ENCODE assay signal across 9 cellular contexts in genomic region chr10:59907537-59907917, GRCh38. TPM values are rescaled to one million over a fixed set of nuclear protein-coding genes. Genes with fewer than 3 reads are reported as not detected.
DNase-seq lines count a peak whose midpoint lies in the region; ATAC-seq, FAIRE-seq and TF ChIP-seq lines count a peak whose summit lies in the region.
"Had no signal": no experiment of that assay in that cellular context is flagged by ENCODE, and none has a peak within 500 bp of the region (broad histone marks: within the 10 kb centered on the region; RNA-seq: fewer than 3 reads in every experiment).

No MANE protein-coding gene starts in this region.

- H3K79me2 ChIP-seq in DND-41 (ENCODE audit: insufficient read depth, low read length) = peaks cover 45% of the 10 kb centered on the region

- H3K4me3 ChIP-seq in DND-41 (ENCODE audit: low read depth in 1 of 2, low read length in 2 of 2) (peak overlapping the region; percentile 95), pancreas (peak overlapping the region in 3 of 4 donors; percentile 97 to 99 (median 97))

- peaks cover 26% of the 10 kb centered on the region for H3K4me1 Mint-ChIP-seq in endothelial cell (ENCODE audit: unreplicated experiment)

- no peak for DNase-seq in DND-41
- peak; percentile 21 for DNase-seq in NCI-H748 treated with DMSO at 0.1 percent for 48 hours (lab: John Stamatoyannopoulos, UW)
- no peak for DNase-seq in endothelial cell (ENCODE audit: low spot score)
- DNase-seq in pancreas = no peak
- no peak for DNase-seq in SK-N-DZ (ENCODE audit: low spot score)
- no peak for DNase-seq in NCI-H446 (lab: John Stamatoyannopoulos, UW)
- no peak for DNase-seq in SW480 (ENCODE audit: low spot score)
- DNase-seq: GOT3 had no signal

- no peaks in the 10 kb centered on the region for H3K9me3 Mint-ChIP-seq in endothelial cell (ENCODE audit: unreplicated experiment)

- H3K27ac ChIP-seq in DND-41 (ENCODE audit: low read length) (peak overlapping the region; percentile 96), pancreas (peak overlapping the region; percentile 92 to 99 (median 95))

- no peak for ATAC-seq in DND-41 (ENCODE audit: insufficient read depth, low read depth)
- ATAC-seq in pancreas = peak in 3 of 4 donors; percentile 7 to 14 (median 13)
- no peak for ATAC-seq in HG03354 (IDR thresholded peaks at IDR 0.05; ENCODE audit: poor library complexity, severe bottlenecking, unreplicated experiment)

- no peak for FAIRE-seq in pancreas (lab: Jason Lieb, UNC)

- H3K9ac ChIP-seq in DND-41 (ENCODE audit: low read depth, low read length) = peak overlapping the region; percentile 80

- H3K27me3 Mint-ChIP-seq in endothelial cell (ENCODE audit: unreplicated experiment) = peaks cover 11% of the 10 kb centered on the region

- TF ChIP-seq CTCF in DND-41 (IDR thresholded peaks at IDR 0.05; ENCODE audit: borderline replicate concordance, extremely low read depth, low read length, poor library complexity, severe bottlenecking) = no peak
- no peak for TF ChIP-seq CTCF in endothelial cell (IDR thresholded peaks at IDR 0.05; ENCODE audit: unreplicated experiment)
- TF ChIP-seq CTCF in pancreas (IDR thresholded peaks at IDR 0.05) = no peak

- H4K20me1 ChIP-seq in DND-41 (ENCODE audit: insufficient read depth, low read length) = peaks cover 30% of the 10 kb centered on the region

- peak overlapping the region; percentile 82 for H2AFZ ChIP-seq in DND-41 (ENCODE audit: low read depth, low read length)

- peaks cover 4% of the 10 kb centered on the region; the same call in 1 of the 2 replicates for H3K36me3 ChIP-seq in DND-41 (ENCODE audit: insufficient read depth, low read length)
- no peaks in the 10 kb centered on the region for H3K36me3 ChIP-seq in pancreas

- no peaks in the 10 kb centered on the region for H3K27me3 ChIP-seq in DND-41 (ENCODE audit: insufficient read depth, low read length, poor library complexity)
- no peaks in the 10 kb centered on the region for H3K27me3 ChIP-seq in pancreas

- no peaks in the 10 kb centered on the region for H3K9me3 ChIP-seq in DND-41 (ENCODE audit: insufficient read depth, low read length, severe bottlenecking)
- H3K9me3 ChIP-seq in pancreas = no peaks in the 10 kb centered on the region

- intact Hi-C loops in pancreas (cut with DNase I) = no loop called here

- peak overlapping the region; percentile 96 for H3K4me3 Mint-ChIP-seq in endothelial cell (ENCODE audit: unreplicated experiment)

- peak overlapping the region; percentile 96 for H3K4me2 ChIP-seq in DND-41 (ENCODE audit: insufficient read depth, low read length)

- H3K4me1 ChIP-seq in DND-41 (ENCODE audit: insufficient read depth, low read length) (peaks cover 43% of the 10 kb centered on the region), pancreas (peaks cover 8 to 35% (median 27%) of the 10 kb centered on the region in 3 donors)

- H3K36me3 Mint-ChIP-seq in endothelial cell (ENCODE audit: low read depth, unreplicated experiment) = peaks cover 9% of the 10 kb centered on the region

- peak overlapping the region; percentile 81 for H3K27ac Mint-ChIP-seq in endothelial cell (ENCODE audit: unreplicated experiment)

- WGBS in pancreas, 2 donors = 19 to 23% methylated on average over 2 of the region's 2 CpGs

RNA-seq across cellular contexts. Expression of gene CCDC6, which starts 1.2 kb away (rescaled TPM):
- total RNA-seq in endothelial cell (ENCODE audit: unreplicated experiment) (27.7 TPM), pancreas (10 to 100 TPM; 24.7 to 53.1 (median 29.6) TPM)
- 10 to 100 TPM in 1 of 2 donors, 1 to 10 TPM in 1; 8.3 to 12.7 TPM for polyA plus RNA-seq in pancreas
- 10.8 and 12.3 TPM in 2 replicates for polyA plus RNA-seq in SK-N-DZ (2014; cell fraction: cytosol; rRNA removed)
- 7.9 and 13.5 TPM in 2 replicates for polyA plus RNA-seq in SK-N-DZ (2014; cell fraction: nucleus; rRNA removed)

Comparison
In these comparisons a context has a peak if more than half of its experiments do, and no peak if none do; other contexts are left out.
1. ATAC-seq: peak in pancreas (3 of 4); none in DND-41 (single experiment) and HG03354 (single experiment).